ENCODE assay signal across 19 cellular contexts in genomic region chr11:132499661-132500060, GRCh38.
A peak's percentile ranks its signal among the peaks of the same experiment; 100 is the strongest.
DNase-seq lines count a peak whose midpoint lies in the region; ATAC-seq, FAIRE-seq and TF ChIP-seq lines count a peak whose summit lies in the region.
"Had no signal": no experiment of that assay in that cellular context is flagged by ENCODE, and none has a peak within 500 bp of the region (broad histone marks: within the 10 kb centered on the region; RNA-seq: fewer than 3 reads in every experiment).

No MANE protein-coding gene starts in this region.

- no peak for ATAC-seq in GM21526 (IDR thresholded peaks at IDR 0.05; ENCODE audit: low FRiP score, unreplicated experiment)
- ATAC-seq: A549; CD8-positive, alpha-beta T cell; GM12878 had no signal

- no peak overlapping the region for H2BK120ac ChIP-seq in H1 (replicated peaks; ENCODE audit: low read depth, low read length)

- CTCF ChIA-PET in H1 (lab: Charles Lee; ENCODE audit: partially characterized antibody): interaction anchor here (1.7 kb wide), 1 partner anchor 51 kb away, joined by 4 read pairs; no protein-coding TSS in a partner anchor

- H3K27ac ChIP-seq in VCaP (peak overlapping the region; percentile 62), H1 (ENCODE audit: low read depth, low read length) (no peak overlapping the region)
- H3K27ac ChIP-seq: 22Rv1; A549; BLaER1 treated with 17β-estradiol and CSF1 and Interleukin-3, amounts not matched to agents 10 nM and 100 nM; C4-2B had no signal

- no peak for TF ChIP-seq POLR2A in H1 (IDR thresholded peaks at IDR 0.05; ENCODE audit: control extremely low read depth in 1 of 2, low read depth in 2 of 2, low read length in 2 of 2)

- no peak overlapping the region for H2AFZ ChIP-seq in H1 (ENCODE audit: low read length)

- no peaks in the 10 kb centered on the region for H4K20me1 ChIP-seq in H1 (replicated peaks in 1 of 2; ENCODE audit: control insufficient read depth in 1 of 2, insufficient read depth in 2 of 2, low read length in 2 of 2)
- H4K20me1 ChIP-seq: BLaER1 treated with 17β-estradiol and CSF1 and Interleukin-3, amounts not matched to agents 10 nM and 100 nM had no signal

- no peak overlapping the region for H2BK5ac ChIP-seq in H1 (ENCODE audit: low read depth, low read length)

- no peak overlapping the region for H3K18ac ChIP-seq in H1 (ENCODE audit: extremely low read depth, low read length)

- no peak for TF ChIP-seq RAD21 in H1 (IDR thresholded peaks at IDR 0.05 in 1 of 2, conservative IDR thresholded peaks at IDR 0.05 in 1 of 2; ENCODE audit: low read depth in 2 of 2, low read length in 2 of 2)

- no peaks in the 10 kb centered on the region for H3K79me1 ChIP-seq in H1 (ENCODE audit: low read depth, low read length)

- H3K9me3 ChIP-seq in H1 (ENCODE audit: insufficient read depth in 2 of 2, low read depth in 1 of 2, low read length in 1 of 2): no peaks in the 10 kb centered on the region
- H3K9me3 ChIP-seq: A549; BLaER1 treated with 17β-estradiol and CSF1 and Interleukin-3, amounts not matched to agents 10 nM and 100 nM; Caco-2 had no signal

- FAIRE-seq in H1 (lab: Jason Lieb, UNC): no peak
- FAIRE-seq: A549, D721Med, GM12878, GM12892, GM18507 had no signal

- peaks cover 0 to 9% (median 5%) of the 10 kb centered on the region in 4 experiments; a peak in 4 of 7 replicates for H3K4me1 ChIP-seq in H1 (replicated peaks in 1 of 4; ENCODE audit: control insufficient read depth in 3 of 4, insufficient read depth in 4 of 4, low read length in 3 of 4)
- H3K4me1 ChIP-seq: A549, Caco-2 had no signal

- H3K4ac ChIP-seq in H1 (replicated peaks; ENCODE audit: insufficient read length, low read depth, low read length): no peak overlapping the region

- no peak overlapping the region for H3K56ac ChIP-seq in H1 (replicated peaks; ENCODE audit: insufficient read length, low read depth, low read length)

- no peaks in the 10 kb centered on the region for H3K79me2 ChIP-seq in H1 (ENCODE audit: control insufficient read depth in 1 of 2, insufficient read depth in 2 of 2, low read length in 2 of 2)

- no peaks in the 10 kb centered on the region for H3K27me3 ChIP-seq in H1 (replicated peaks in 1 of 4; ENCODE audit: control insufficient read depth in 3 of 4, extremely low read depth in 1 of 4, insufficient read depth in 3 of 4, low read length in 3 of 4)
- H3K27me3 ChIP-seq: BLaER1 treated with 17β-estradiol and CSF1 and Interleukin-3, amounts not matched to agents 10 nM and 100 nM had no signal

- H3K14ac ChIP-seq in H1 (ENCODE audit: insufficient read length): peak overlapping the region; percentile 72

- 96% methylated on average over 3 of the region's 3 CpGs; no CpG with 5 or more reads in 1 of the 2 experiments for WGBS in H1 (ENCODE audit: extremely low coverage in 1 of 2, insufficient coverage in 1 of 2, insufficient read length in 1 of 2, insufficient replicate concordance in 2 of 2, low coverage in 1 of 2, low lambda C conversion rate in 2 of 2, missing lambda C conversion rate in 1 of 2), 2 experiments

- no peak overlapping the region for H3K4me3 ChIP-seq in H1 (ENCODE audit: extremely low read depth in 1 of 4, insufficient read depth in 2 of 4, low read depth in 3 of 4, low read length in 4 of 4)
- H3K4me3 ChIP-seq: A549; BLaER1 treated with 17β-estradiol and CSF1 and Interleukin-3, amounts not matched to agents 10 nM and 100 nM; GM12878 had no signal

- H3K9ac ChIP-seq in H1 (replicated peaks in 1 of 4; ENCODE audit: extremely low read depth in 1 of 4, low read depth in 3 of 4, low read length in 3 of 4): no peak overlapping the region
- H3K9ac ChIP-seq: BLaER1 treated with 17β-estradiol and CSF1 and Interleukin-3, amounts not matched to agents 10 nM and 100 nM had no signal

- DNase-seq in Ammon's horn (ENCODE audit: low spot score) (peak; percentile 39), H1 (ENCODE audit: low read depth in 1 of 2, low spot score in 2 of 2) (no peak), NCI-H345 (lab: John Stamatoyannopoulos, UW) (no peak), AML-193 (lab: John Stamatoyannopoulos, UW) (no peak)
- DNase-seq: Caco-2; Calu3; CD4-positive, alpha-beta T cell; CD8-positive, alpha-beta T cell; GDM1 had no signal

- TF ChIP-seq EP300 in H1 (IDR thresholded peaks at IDR 0.05; ENCODE audit: borderline replicate concordance in 1 of 2, low read depth in 2 of 2, low read length in 2 of 2): no peak

- POLR2A ChIA-PET in H1 (lab: Charles Lee; ENCODE audit: partially characterized antibody): no interaction called here

- H3K23me2 ChIP-seq in H1 (ENCODE audit: low read depth, low read length): no peaks in the 10 kb centered on the region

- H3K4me2 ChIP-seq in H1 (ENCODE audit: insufficient read depth in 1 of 2, low read depth in 2 of 2, low read length in 2 of 2): no peak overlapping the region
- H3K4me2 ChIP-seq: A549; BLaER1 treated with 17β-estradiol and CSF1 and Interleukin-3, amounts not matched to agents 10 nM and 100 nM had no signal

- H4K5ac ChIP-seq in H1 (ENCODE audit: insufficient read length, low read depth, low read length): no peak overlapping the region

- TF ChIP-seq CTCF in VCaP (conservative IDR thresholded peaks at IDR 0.05) (no peak), H1 (IDR thresholded peaks at IDR 0.05; ENCODE audit: control extremely low read depth in 1 of 3, insufficient read depth in 1 of 3, low read depth in 1 of 3, low read length in 3 of 3) (no peak)

- no peak overlapping the region for H2BK15ac ChIP-seq in H1 (ENCODE audit: low read length)

- no peaks in the 10 kb centered on the region for H3K36me3 ChIP-seq in H1 (ENCODE audit: control insufficient read depth in 2 of 4, insufficient read depth in 4 of 4, low read length in 3 of 4)
- H3K36me3 ChIP-seq: BLaER1 treated with 17β-estradiol and CSF1 and Interleukin-3, amounts not matched to agents 10 nM and 100 nM had no signal

- no peak overlapping the region for H4K8ac ChIP-seq in H1 (ENCODE audit: extremely low read depth, insufficient read depth, low read length)

- H3K23ac ChIP-seq in H1 (ENCODE audit: insufficient read length): no peak overlapping the region

- no peak overlapping the region for H2AK5ac ChIP-seq in H1 (ENCODE audit: low read depth, low read length)

- no peak overlapping the region for H2BK12ac ChIP-seq in H1 (ENCODE audit: low read depth, low read length)

- no peak overlapping the region for H2BK20ac ChIP-seq in H1 (ENCODE audit: low read length)

- H4K91ac ChIP-seq in H1 (replicated peaks; ENCODE audit: insufficient read length, low read length): no peak overlapping the region

TF ChIP-seq in H1, 55 proteins besides CTCF, POLR2A, EP300 and RAD21:
- TF ChIP-seq TBP (IDR thresholded peaks at IDR 0.05; ENCODE audit: low read depth, low read length): no peak
- no peak for TF ChIP-seq SAP30 (IDR thresholded peaks at IDR 0.05; ENCODE audit: insufficient read depth, insufficient replicate concordance, low read length)
- TF ChIP-seq FOSL1 (IDR thresholded peaks at IDR 0.05; ENCODE audit: insufficient read depth, low read depth, low read length): no peak
- no peak for TF ChIP-seq KDM1A (IDR thresholded peaks at IDR 0.05; ENCODE audit: borderline replicate concordance, low read length)
- no peak for TF ChIP-seq HDAC2 (IDR thresholded peaks at IDR 0.05; ENCODE audit: borderline replicate concordance in 1 of 2, low read depth in 2 of 2, low read length in 2 of 2)
- TF ChIP-seq RNF2 (IDR thresholded peaks at IDR 0.05; ENCODE audit: borderline replicate concordance, low read depth, low read length, missing control alignments, poor library complexity, severe bottlenecking): no peak
- TF ChIP-seq E2F6 (IDR thresholded peaks at IDR 0.05): no peak
- no peak for TF ChIP-seq CTBP2 (IDR thresholded peaks at IDR 0.05; ENCODE audit: borderline replicate concordance, insufficient read depth, insufficient read length, low read length)
- no peak for TF ChIP-seq KDM4A (IDR thresholded peaks at IDR 0.05; ENCODE audit: low read depth, low read length, severe bottlenecking)
- TF ChIP-seq KDM5A (IDR thresholded peaks at IDR 0.05; ENCODE audit: low read length): no peak
- no peak for TF ChIP-seq YY1 (IDR thresholded peaks at IDR 0.05; ENCODE audit: low read depth, low read length)
- no peak for TF ChIP-seq TAF7 (optimal IDR thresholded peaks at IDR 0.05; ENCODE audit: borderline replicate concordance, low read depth, low read length)
- no peak for TF ChIP-seq NRF1 (IDR thresholded peaks at IDR 0.05; ENCODE audit: low read depth, low read length)
- no peak for TF ChIP-seq CHD2 (IDR thresholded peaks at IDR 0.05; ENCODE audit: low read length)
- TF ChIP-seq CHD1 (IDR thresholded peaks at IDR 0.05; ENCODE audit: low read depth, low read length): no peak
